Comparison of ENCODE assay signal across 8 cellular contexts in genomic region chr5:146079695-146080361, GRCh38. TPM values are rescaled to one million over a fixed set of nuclear protein-coding genes. Genes with fewer than 3 reads are reported as not detected.
DNase-seq lines count a peak whose midpoint lies in the region; ATAC-seq, FAIRE-seq and TF ChIP-seq lines count a peak whose summit lies in the region.

No MANE protein-coding gene starts in this region.

- H3K9me3 ChIP-seq in testis, result no peaks in the 10 kb centered on the region

- peak; percentile 45 for ATAC-seq in GM19351 (IDR thresholded peaks at IDR 0.05; ENCODE audit: unreplicated experiment)

- no peak for TF ChIP-seq POLR2A in testis (IDR thresholded peaks at IDR 0.05)

- no peaks in the 10 kb centered on the region for H3K4me1 ChIP-seq in testis

- no peak for FAIRE-seq in HTR-8/SVneo (lab: Jason Lieb, UNC)

- H3K27me3 ChIP-seq in testis, result no peaks in the 10 kb centered on the region

- no peaks in the 10 kb centered on the region for H3K36me3 ChIP-seq in testis (ENCODE audit: low read depth, missing control alignments)

- intact Hi-C loops in testis (cut with DNase I; ENCODE audit: low total_unique reads), result no loop called here

- no peak overlapping the region for H3K27ac ChIP-seq in testis

- 80 to 85% methylated on average over 7 of the region's 7 CpGs for WGBS in testis, 2 donors

- no peak for TF ChIP-seq CTCF in AG09309 (IDR thresholded peaks at IDR 0.05; ENCODE audit: control insufficient read depth, insufficient read depth, low read depth, low read length, missing control alignments)
- no peak for TF ChIP-seq CTCF in cardiac fibroblast (IDR thresholded peaks at IDR 0.05; ENCODE audit: low read depth, low read length)
- no peak for TF ChIP-seq CTCF in testis (IDR thresholded peaks at IDR 0.05)

- DNase-seq in AG09309 (ENCODE audit: low read depth) (peak; percentile 13), NOMO-1 treated with DMSO at 0.1 percent for 48 hours (lab: John Stamatoyannopoulos, UW; ENCODE audit: unreplicated experiment) (peak; percentile 70), cardiac fibroblast (ENCODE audit: low read depth in 2 of 2) (peak; percentile 21 to 32), testis (no peak), HTR-8/SVneo (ENCODE audit: insufficient read length, low spot score) (no peak), NCI-H524 (lab: John Stamatoyannopoulos, UW) (no peak), DMS79 treated with DMSO at 0.1 percent for 48 hours (lab: John Stamatoyannopoulos, UW) (no peak)

- H3K4me3 ChIP-seq in AG09309 (ENCODE audit: control insufficient read depth, low read depth, low read length), result no peak overlapping the region
- no peak overlapping the region for H3K4me3 ChIP-seq in cardiac fibroblast (replicated peaks in 1 of 2; ENCODE audit: low read depth in 2 of 2, low read length in 2 of 2)
- no peak overlapping the region for H3K4me3 ChIP-seq in testis

RNA-seq across cellular contexts. Expression of gene PLAC8L1, which starts 25.5 kb away (rescaled TPM):
- total RNA-seq in testis, result 1 to 10 TPM; 4.4 to 7.8 TPM
- 27.7 TPM for polyA plus RNA-seq in testis (ENCODE audit: insufficient read depth, low read depth, low replicate concordance)

Comparison
In these comparisons a context has a peak if more than half of its experiments do, and no peak if none do; other contexts are left out.
1. DNase-seq: peak in AG09309 (single experiment), NOMO-1 treated with DMSO at 0.1 percent for 48 hours (single experiment) and cardiac fibroblast (2 of 2); none in testis (single experiment), HTR-8/SVneo (single experiment), NCI-H524 (0 of 2) and DMS79 treated with DMSO at 0.1 percent for 48 hours (single experiment).